12 cellular contexts compared by ENCODE assay signal in genomic region chr19:38873400-38873799, GRCh38. TPM values are rescaled to one million over a fixed set of nuclear protein-coding genes. Genes with fewer than 3 reads are reported as not detected.
DNase-seq lines count a peak whose midpoint lies in the region; ATAC-seq and TF ChIP-seq lines count a peak whose summit lies in the region.
"Not testable (repeated sequence)": the region's sequence is repeated elsewhere in the genome, so short reads cannot be mapped to it uniquely, and the experiment has no call there.
"Had no signal": no experiment of that assay in that cellular context is flagged by ENCODE, and none has a peak within 500 bp of the region (broad histone marks: within the 10 kb centered on the region; RNA-seq: fewer than 3 reads in every experiment).

No MANE protein-coding gene starts in this region.

- H4K91ac ChIP-seq in trophoblast cell (ENCODE audit: low read depth, low read length): not testable (repeated sequence)

- H3K4me3 Mint-ChIP-seq in CD4-positive, CD25-positive, alpha-beta regulatory T cell: peak overlapping the region in 2 of 4 donors; percentile 40 to 71
- not testable (repeated sequence) for H3K4me3 Mint-ChIP-seq in activated B cell treated with CpG ODN at 0.5 μM for 24 hours; activated T-helper 1 cell treated with anti-CD3 and anti-CD28 coated beads, Interleukin-12 subunit alpha, Interleukin-12 subunit beta, Interleukin-2, Interleukin-4 antibody, amounts not matched to agents 30 ng/mL and 10 ng/mL and 1 ng/mL, durations not matched to agents 14 hours and 24 hours and 36 hours; activated naive CD8-positive, alpha-beta T cell treated with anti-CD3 and anti-CD28 coated beads, Interleukin-2, amount 10 ng/mL, durations not matched to agents 7 days and 5 days

- not testable (repeated sequence) for H2BK120ac ChIP-seq in trophoblast cell (ENCODE audit: insufficient read depth, low read length, poor library complexity)

- POLR2A ChIA-PET in activated B cell treated with CpG ODN at 0.5 μM for 24 hours (lab: Charles Lee): interaction anchor here (1.1 kb wide), 1 partner anchor 12 kb away, joined by 3 read pairs; no protein-coding TSS in a partner anchor
- POLR2A ChIA-PET in activated naive CD8-positive, alpha-beta T cell treated with anti-CD3 and anti-CD28 coated beads, Interleukin-2, amount 10 ng/mL, durations not matched to agents 7 days and 5 days (lab: Charles Lee): interaction anchor here (1.3 kb wide), 1 partner anchor 22 kb away, joined by 4 read pairs; no protein-coding TSS in a partner anchor

- H3K9me3 ChIP-seq in CD4-positive, CD25-positive, alpha-beta regulatory T cell (ENCODE audit: control insufficient read depth in 2 of 2, low read length in 2 of 2); trophoblast cell (ENCODE audit: insufficient read depth, low read depth, low read length): not testable (repeated sequence)

- peaks cover 22% of the 10 kb centered on the region for H3K36me3 ChIP-seq in CD4-positive, CD25-positive, alpha-beta regulatory T cell (ENCODE audit: control insufficient read depth, insufficient read depth, low read length)
- H3K36me3 ChIP-seq in trophoblast cell (ENCODE audit: control insufficient read depth in 1 of 2, insufficient read depth in 2 of 2, low read length in 2 of 2): not testable (repeated sequence)

- peak overlapping the region in 2 of 3 donors; percentile 31 to 33 for H3K27ac Mint-ChIP-seq in CD4-positive, CD25-positive, alpha-beta regulatory T cell
- H3K27ac Mint-ChIP-seq in activated B cell treated with CpG ODN at 0.5 μM for 24 hours: peak overlapping the region; percentile 54
- peak overlapping the region; percentile 59 for H3K27ac Mint-ChIP-seq in activated T-helper 1 cell treated with anti-CD3 and anti-CD28 coated beads, Interleukin-12 subunit alpha, Interleukin-12 subunit beta, Interleukin-2, Interleukin-4 antibody, amounts not matched to agents 30 ng/mL and 10 ng/mL and 1 ng/mL, durations not matched to agents 14 hours and 24 hours and 36 hours
- H3K27ac Mint-ChIP-seq in activated naive CD8-positive, alpha-beta T cell treated with anti-CD3 and anti-CD28 coated beads, Interleukin-2, amount 10 ng/mL, durations not matched to agents 7 days and 5 days: peak overlapping the region; percentile 18

- intact Hi-C loops in activated B cell treated with CpG ODN at 0.5 μM for 24 hours (cut with micrococcal nuclease); activated T-helper 1 cell treated with anti-CD3 and anti-CD28 coated beads, Interleukin-12 subunit alpha, Interleukin-12 subunit beta, Interleukin-2, Interleukin-4 antibody, amounts not matched to agents 30 ng/mL and 10 ng/mL and 1 ng/mL, durations not matched to agents 14 hours and 24 hours and 36 hours (cut with micrococcal nuclease): not testable (repeated sequence)

- not testable (repeated sequence) for ATAC-seq in CD4-positive, CD25-positive, alpha-beta regulatory T cell (ENCODE audit: low read depth in 2 of 2); activated B cell treated with CpG ODN at 0.5 μM for 24 hours (ENCODE audit: low read depth); activated naive CD8-positive, alpha-beta T cell treated with anti-CD3 and anti-CD28 coated beads, Interleukin-2, amount 10 ng/mL, durations not matched to agents 7 days and 5 days (ENCODE audit: low read depth)

- H2BK5ac ChIP-seq in trophoblast cell (ENCODE audit: low read depth, low read length, poor library complexity): not testable (repeated sequence)

- peaks cover 37% of the 10 kb centered on the region for H3K4me1 ChIP-seq in CD4-positive, CD25-positive, alpha-beta regulatory T cell (ENCODE audit: control insufficient read depth, insufficient read depth, low read length, poor library complexity, severe bottlenecking)
- H3K4me1 ChIP-seq in trophoblast cell (ENCODE audit: control insufficient read depth in 1 of 2, insufficient read depth in 2 of 2, low read length in 2 of 2): peaks cover 17% of the 10 kb centered on the region in 2 experiments

- peaks cover 9 to 63% (median 22%) of the 10 kb centered on the region in 4 donors for H3K4me1 Mint-ChIP-seq in CD4-positive, CD25-positive, alpha-beta regulatory T cell
- H3K4me1 Mint-ChIP-seq in activated B cell treated with CpG ODN at 0.5 μM for 24 hours: peaks cover 50% of the 10 kb centered on the region
- peaks cover 52% of the 10 kb centered on the region for H3K4me1 Mint-ChIP-seq in activated T-helper 1 cell treated with anti-CD3 and anti-CD28 coated beads, Interleukin-12 subunit alpha, Interleukin-12 subunit beta, Interleukin-2, Interleukin-4 antibody, amounts not matched to agents 30 ng/mL and 10 ng/mL and 1 ng/mL, durations not matched to agents 14 hours and 24 hours and 36 hours (ENCODE audit: low read depth)
- peaks cover 34% of the 10 kb centered on the region for H3K4me1 Mint-ChIP-seq in activated naive CD8-positive, alpha-beta T cell treated with anti-CD3 and anti-CD28 coated beads, Interleukin-2, amount 10 ng/mL, durations not matched to agents 7 days and 5 days

- H3K18ac ChIP-seq in trophoblast cell (ENCODE audit: low read length): not testable (repeated sequence)

- not testable (repeated sequence) for H3K27ac ChIP-seq in CD4-positive, CD25-positive, alpha-beta regulatory T cell (ENCODE audit: insufficient read depth, low read length, poor library complexity, severe bottlenecking); trophoblast cell (ENCODE audit: low read depth, low read length)

- H4K12ac ChIP-seq in trophoblast cell (ENCODE audit: low read depth, low read length): not testable (repeated sequence)

- H3K4ac ChIP-seq in trophoblast cell (ENCODE audit: low read depth, low read length): not testable (repeated sequence)

- CTCF ChIA-PET in activated B cell treated with CpG ODN at 0.5 μM for 24 hours (lab: Charles Lee): interaction anchor here (0.6 kb wide), 1 partner anchor 13 kb away, joined by 3 read pairs; no protein-coding TSS in a partner anchor

- H2AK5ac ChIP-seq in trophoblast cell (ENCODE audit: low read length): not testable (repeated sequence)

- H4K8ac ChIP-seq in trophoblast cell (ENCODE audit: low read depth, low read length): not testable (repeated sequence)

- not testable (repeated sequence) for TF ChIP-seq CTCF in activated B cell treated with CpG ODN at 0.5 μM for 24 hours (IDR thresholded peaks at IDR 0.05)

- not testable (repeated sequence) for H3K14ac ChIP-seq in trophoblast cell (ENCODE audit: low read length)

- DNase-seq in CD4-positive, CD25-positive, alpha-beta regulatory T cell; activated B cell treated with CpG ODN at 0.5 μM for 24 hours; activated T-helper 1 cell treated with anti-CD3 and anti-CD28 coated beads, Interleukin-12 subunit alpha, Interleukin-12 subunit beta, Interleukin-2, Interleukin-4 antibody, amounts not matched to agents 30 ng/mL and 10 ng/mL and 1 ng/mL, durations not matched to agents 14 hours and 24 hours and 36 hours (ENCODE audit: low spot score); activated naive CD8-positive, alpha-beta T cell treated with anti-CD3 and anti-CD28 coated beads, Interleukin-2, amount 10 ng/mL, durations not matched to agents 7 days and 5 days: not testable (repeated sequence)
- DNase-seq in NCI-H2196 (lab: John Stamatoyannopoulos, UW; ENCODE audit: unreplicated experiment) (peak; percentile 30), myocyte (ENCODE audit: low read depth) (peak; percentile 66), trophoblast cell (peak; percentile 26 to 65)

- H3K27me3 ChIP-seq in CD4-positive, CD25-positive, alpha-beta regulatory T cell (ENCODE audit: control insufficient read depth, insufficient read depth, low read length); trophoblast cell (ENCODE audit: insufficient read depth, low read length): not testable (repeated sequence)

- peaks cover 10% of the 10 kb centered on the region for H3K36me3 Mint-ChIP-seq in CD4-positive, CD25-positive, alpha-beta regulatory T cell
- peaks cover 36% of the 10 kb centered on the region for H3K36me3 Mint-ChIP-seq in activated B cell treated with CpG ODN at 0.5 μM for 24 hours (ENCODE audit: low read depth)
- peaks cover 16% of the 10 kb centered on the region for H3K36me3 Mint-ChIP-seq in activated T-helper 1 cell treated with anti-CD3 and anti-CD28 coated beads, Interleukin-12 subunit alpha, Interleukin-12 subunit beta, Interleukin-2, Interleukin-4 antibody, amounts not matched to agents 30 ng/mL and 10 ng/mL and 1 ng/mL, durations not matched to agents 14 hours and 24 hours and 36 hours (ENCODE audit: low read depth)
- H3K36me3 Mint-ChIP-seq in activated naive CD8-positive, alpha-beta T cell treated with anti-CD3 and anti-CD28 coated beads, Interleukin-2, amount 10 ng/mL, durations not matched to agents 7 days and 5 days: peaks cover 21% of the 10 kb centered on the region

- H3K79me2 ChIP-seq in trophoblast cell (ENCODE audit: control insufficient read depth, insufficient read depth, low read length, poor library complexity): not testable (repeated sequence)

- not testable (repeated sequence) for H3K27me3 Mint-ChIP-seq in CD4-positive, CD25-positive, alpha-beta regulatory T cell; activated B cell treated with CpG ODN at 0.5 μM for 24 hours; activated T-helper 1 cell treated with anti-CD3 and anti-CD28 coated beads, Interleukin-12 subunit alpha, Interleukin-12 subunit beta, Interleukin-2, Interleukin-4 antibody, amounts not matched to agents 30 ng/mL and 10 ng/mL and 1 ng/mL, durations not matched to agents 14 hours and 24 hours and 36 hours (ENCODE audit: insufficient read depth); activated naive CD8-positive, alpha-beta T cell treated with anti-CD3 and anti-CD28 coated beads, Interleukin-2, amount 10 ng/mL, durations not matched to agents 7 days and 5 days

- H3K4me2 ChIP-seq in trophoblast cell (ENCODE audit: low read length): not testable (repeated sequence)

- H3K9me3 Mint-ChIP-seq in CD4-positive, CD25-positive, alpha-beta regulatory T cell; activated B cell treated with CpG ODN at 0.5 μM for 24 hours; activated T-helper 1 cell treated with anti-CD3 and anti-CD28 coated beads, Interleukin-12 subunit alpha, Interleukin-12 subunit beta, Interleukin-2, Interleukin-4 antibody, amounts not matched to agents 30 ng/mL and 10 ng/mL and 1 ng/mL, durations not matched to agents 14 hours and 24 hours and 36 hours; activated naive CD8-positive, alpha-beta T cell treated with anti-CD3 and anti-CD28 coated beads, Interleukin-2, amount 10 ng/mL, durations not matched to agents 7 days and 5 days: not testable (repeated sequence)

- H3K9ac ChIP-seq in trophoblast cell (ENCODE audit: low read length): not testable (repeated sequence)

- H3K79me1 ChIP-seq in trophoblast cell (ENCODE audit: low read length): peaks cover 11% of the 10 kb centered on the region

- H2AFZ ChIP-seq in trophoblast cell (ENCODE audit: insufficient read depth, low read length, poor library complexity): not testable (repeated sequence)

- H2BK12ac ChIP-seq in trophoblast cell (ENCODE audit: low read length): not testable (repeated sequence)

- not testable (repeated sequence) for H3K23ac ChIP-seq in trophoblast cell (ENCODE audit: low read length)

- WGBS in trophoblast cell (ENCODE audit: extremely low coverage, insufficient coverage, insufficient read length): no CpG with 5 or more reads among the region's 10 CpGs

- H3K4me3 ChIP-seq in CD4-positive, CD25-positive, alpha-beta regulatory T cell (ENCODE audit: low read depth, low read length); trophoblast cell (ENCODE audit: low read depth, low read length): not testable (repeated sequence)

RNA-seq across cellular contexts. Expression of gene RINL, which starts 4.7 kb away (rescaled TPM):
- total RNA-seq in CD4-positive, CD25-positive, alpha-beta regulatory T cell: 48.9 TPM
- 10 to 100 TPM; 30.1 to 39.7 (median 36.5) TPM for polyA plus RNA-seq in CD4-positive, CD25-positive, alpha-beta regulatory T cell
- total RNA-seq in activated B cell treated with CpG ODN at 0.5 μM for 24 hours: 53.5 and 65.0 TPM in 2 replicates
- total RNA-seq in activated T-helper 1 cell treated with anti-CD3 and anti-CD28 coated beads, Interleukin-12 subunit alpha, Interleukin-12 subunit beta, Interleukin-2, Interleukin-4 antibody, amounts not matched to agents 30 ng/mL and 10 ng/mL and 1 ng/mL, durations not matched to agents 14 hours and 24 hours and 36 hours: 70.7 and 73.1 TPM in 2 replicates
- 10 to 100 TPM; 71.3 to 74.2 TPM for total RNA-seq in activated naive CD8-positive, alpha-beta T cell treated with anti-CD3 and anti-CD28 coated beads, Interleukin-2, amount 10 ng/mL, durations not matched to agents 7 days and 5 days
- 8.3 and 20.6 TPM in 2 replicates for total RNA-seq in myocyte
- 5.4 TPM for polyA plus RNA-seq in myocyte (2012)
- polyA plus RNA-seq in trophoblast cell (2013): 0.99 and 1.1 TPM in 2 replicates

RNA-seq across cellular contexts. Expression of gene HNRNPL, which starts 23.6 kb away (rescaled TPM):
- total RNA-seq in CD4-positive, CD25-positive, alpha-beta regulatory T cell: 503 TPM
- 10 to 100 TPM; 66.3 to 93.6 (median 85.5) TPM for polyA plus RNA-seq in CD4-positive, CD25-positive, alpha-beta regulatory T cell
- 528 and 546 TPM in 2 replicates for total RNA-seq in activated B cell treated with CpG ODN at 0.5 μM for 24 hours
- 632 and 659 TPM in 2 replicates for total RNA-seq in activated T-helper 1 cell treated with anti-CD3 and anti-CD28 coated beads, Interleukin-12 subunit alpha, Interleukin-12 subunit beta, Interleukin-2, Interleukin-4 antibody, amounts not matched to agents 30 ng/mL and 10 ng/mL and 1 ng/mL, durations not matched to agents 14 hours and 24 hours and 36 hours
- 100 to 1,000 TPM; 441 to 455 TPM for total RNA-seq in activated naive CD8-positive, alpha-beta T cell treated with anti-CD3 and anti-CD28 coated beads, Interleukin-2, amount 10 ng/mL, durations not matched to agents 7 days and 5 days
- 218 and 220 TPM in 2 replicates for total RNA-seq in myocyte
- polyA plus RNA-seq in myocyte (2012): 213 TPM
- polyA plus RNA-seq in trophoblast cell (2013): 227 and 231 TPM in 2 replicates

RNA-seq across cellular contexts. Expression of gene SIRT2, which starts 26.0 kb away (rescaled TPM):
- total RNA-seq in CD4-positive, CD25-positive, alpha-beta regulatory T cell: 78.4 TPM
- polyA plus RNA-seq in CD4-positive, CD25-positive, alpha-beta regulatory T cell: 10 to 100 TPM; 33.8 to 52.0 (median 44.3) TPM
- total RNA-seq in activated B cell treated with CpG ODN at 0.5 μM for 24 hours (28.4 and 32.7 TPM in 2 replicates), myocyte (1,616 and 2,451 TPM in 2 replicates)
- total RNA-seq in activated T-helper 1 cell treated with anti-CD3 and anti-CD28 coated beads, Interleukin-12 subunit alpha, Interleukin-12 subunit beta, Interleukin-2, Interleukin-4 antibody, amounts not matched to agents 30 ng/mL and 10 ng/mL and 1 ng/mL, durations not matched to agents 14 hours and 24 hours and 36 hours: 28.3 and 28.7 TPM in 2 replicates
- 10 to 100 TPM; 46.6 to 49.1 TPM for total RNA-seq in activated naive CD8-positive, alpha-beta T cell treated with anti-CD3 and anti-CD28 coated beads, Interleukin-2, amount 10 ng/mL, durations not matched to agents 7 days and 5 days
- 347 TPM for polyA plus RNA-seq in myocyte (2012)
- polyA plus RNA-seq in trophoblast cell (2013): 25.5 and 26.1 TPM in 2 replicates

RNA-seq across cellular contexts. Expression of gene NFKBIB, which starts 26.4 kb away (rescaled TPM):
- 57.7 TPM for total RNA-seq in CD4-positive, CD25-positive, alpha-beta regulatory T cell
- 10 to 100 TPM in 3 of 4 donors, 1 to 10 TPM in 1; 9.0 to 18.9 (median 11.9) TPM for polyA plus RNA-seq in CD4-positive, CD25-positive, alpha-beta regulatory T cell
- total RNA-seq in activated B cell treated with CpG ODN at 0.5 μM for 24 hours (45.5 and 49.5 TPM in 2 replicates), myocyte (26.1 and 38.5 TPM in 2 replicates)
- total RNA-seq in activated T-helper 1 cell treated with anti-CD3 and anti-CD28 coated beads, Interleukin-12 subunit alpha, Interleukin-12 subunit beta, Interleukin-2, Interleukin-4 antibody, amounts not matched to agents 30 ng/mL and 10 ng/mL and 1 ng/mL, durations not matched to agents 14 hours and 24 hours and 36 hours: 98.1 and 102 TPM in 2 replicates
- total RNA-seq in activated naive CD8-positive, alpha-beta T cell treated with anti-CD3 and anti-CD28 coated beads, Interleukin-2, amount 10 ng/mL, durations not matched to agents 7 days and 5 days: 10 to 100 TPM; 30.0 to 31.1 TPM
- 26.7 TPM for polyA plus RNA-seq in myocyte (2012)
- 19.6 and 21.0 TPM in 2 replicates for polyA plus RNA-seq in trophoblast cell (2013)

RNA-seq across cellular contexts. Expression of gene CCER2, which starts 38.6 kb away (rescaled TPM):
- total RNA-seq in CD4-positive, CD25-positive, alpha-beta regulatory T cell: 0.91 TPM
- not detected for polyA plus RNA-seq in CD4-positive, CD25-positive, alpha-beta regulatory T cell
- total RNA-seq in activated B cell treated with CpG ODN at 0.5 μM for 24 hours (1.2 and 1.7 TPM in 2 replicates), myocyte (0.51 and 0.94 TPM in 2 replicates)
- 0.67 and 0.88 TPM in 2 replicates for total RNA-seq in activated T-helper 1 cell treated with anti-CD3 and anti-CD28 coated beads, Interleukin-12 subunit alpha, Interleukin-12 subunit beta, Interleukin-2, Interleukin-4 antibody, amounts not matched to agents 30 ng/mL and 10 ng/mL and 1 ng/mL, durations not matched to agents 14 hours and 24 hours and 36 hours
- total RNA-seq in activated naive CD8-positive, alpha-beta T cell treated with anti-CD3 and anti-CD28 coated beads, Interleukin-2, amount 10 ng/mL, durations not matched to agents 7 days and 5 days: 1 to 10 TPM in 1 of 2 experiments, under 1 TPM in 1; 0.88 to 1.3 TPM
- polyA plus RNA-seq in myocyte (2012): 0.96 TPM
- polyA plus RNA-seq in trophoblast cell (2013): 0.34 and 0.39 TPM in 2 replicates
- total RNA-seq: A172, LHCN-M2, MCF 10A, Right ventricle myocardium inferior, RPMI7951 had no signal

Comparison
In these comparisons a context has a peak if more than half of its experiments do, and no peak if none do; other contexts are left out.
1. RNA of gene SIRT2, which starts 26.0 kb away (total RNA-seq): 1,616 to 2,451 TPM in myocyte; 78.4 TPM in CD4-positive, CD25-positive, alpha-beta regulatory T cell (single experiment), 46.6 to 49.1 TPM in activated naive CD8-positive, alpha-beta T cell treated with anti-CD3 and anti-CD28 coated beads, Interleukin-2, amount 10 ng/mL, durations not matched to agents 7 days and 5 days, 28.4 to 32.7 TPM in activated B cell treated with CpG ODN at 0.5 μM for 24 hours and 28.3 to 28.7 TPM in activated T-helper 1 cell treated with anti-CD3 and anti-CD28 coated beads, Interleukin-12 subunit alpha, Interleukin-12 subunit beta, Interleukin-2, Interleukin-4 antibody, amounts not matched to agents 30 ng/mL and 10 ng/mL and 1 ng/mL, durations not matched to agents 14 hours and 24 hours and 36 hours; every median in the first group is over 10 times any median in the second.
2. Peak in every context shown above with its lines, with median percentiles within 50 percentile points of each other: H3K27ac Mint-ChIP-seq.